Comparison of ENCODE assay signal across 1 cellular context in the genomic region with DNA sequence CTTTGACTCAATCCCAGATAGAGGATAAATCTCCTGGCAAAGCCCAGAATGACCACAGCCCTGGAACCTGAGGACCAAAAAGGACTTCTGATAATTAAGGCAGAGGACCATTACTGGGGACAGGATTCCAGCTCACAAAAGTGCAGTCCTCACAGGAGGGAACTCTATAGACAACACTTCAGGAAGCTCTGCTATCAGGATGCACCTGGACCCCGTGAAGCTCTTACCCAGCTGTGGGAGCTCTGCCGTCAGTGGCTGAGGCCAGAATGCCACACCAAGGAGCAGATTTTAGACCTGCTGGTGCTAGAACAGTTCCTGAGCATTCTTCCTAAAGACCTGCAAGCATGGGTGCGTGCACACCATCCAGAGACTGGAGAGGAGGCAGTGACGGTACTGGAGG.
TF ChIP-seq lines count a peak whose summit lies in the region.

No MANE protein-coding gene starts in this region.

TF ChIP-seq in endothelial cell of umbilical vein, 7 proteins besides CTCF, POLR2A, EP300 and RAD21:
- TF ChIP-seq MYC (IDR thresholded peaks at IDR 0.05; ENCODE audit: low read depth, low read length) (no peak), FOS (IDR thresholded peaks at IDR 0.05; ENCODE audit: borderline replicate concordance, insufficient read depth, low read length) (no peak), POLR2AphosphoS5 (IDR thresholded peaks at IDR 0.05; ENCODE audit: insufficient read depth, low read depth, low read length) (no peak), EZH2 (IDR thresholded peaks at IDR 0.05; ENCODE audit: borderline replicate concordance, low read depth, low read length, severe bottlenecking) (no peak), GATA2 (IDR thresholded peaks at IDR 0.05; ENCODE audit: insufficient read depth, insufficient read length, low read depth, low read length) (no peak), JUN (IDR thresholded peaks at IDR 0.05; ENCODE audit: borderline replicate concordance, insufficient read depth, insufficient read length, low read depth) (no peak)
- TF ChIP-seq, protein P1, sequence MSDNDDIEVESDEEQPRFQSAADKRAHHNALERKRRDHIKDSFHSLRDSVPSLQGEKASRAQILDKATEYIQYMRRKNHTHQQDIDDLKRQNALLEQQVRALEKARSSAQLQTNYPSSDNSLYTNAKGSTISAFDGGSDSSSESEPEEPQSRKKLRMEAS (IDR thresholded peaks at IDR 0.05; ENCODE audit: insufficient read depth, insufficient read length) = no peak
